In genomic region chr7:91085175-91085574, GRCh38 we compare ENCODE assay signal across 15 cellular contexts.
DNase-seq lines count a peak whose midpoint lies in the region; ATAC-seq and TF ChIP-seq lines count a peak whose summit lies in the region.
"Had no signal": no experiment of that assay in that cellular context is flagged by ENCODE, and none has a peak within 500 bp of the region (broad histone marks: within the 10 kb centered on the region; RNA-seq: fewer than 3 reads in every experiment).

No MANE protein-coding gene starts in this region.

- H4K8ac ChIP-seq in IMR-90 (ENCODE audit: low read depth in 2 of 2, low read length in 2 of 2), result no peak overlapping the region

- no peak for TF ChIP-seq POLR2A in IMR-90 (IDR thresholded peaks at IDR 0.05; ENCODE audit: low read depth, low read length)
- no peak for TF ChIP-seq POLR2A in gastrocnemius medialis (IDR thresholded peaks at IDR 0.05)

- no peaks in the 10 kb centered on the region for H4K20me1 ChIP-seq in IMR-90 (ENCODE audit: insufficient read depth, low read length)

- dilution Hi-C loops in IMR-90 (cut with HindIII; ENCODE audit: low sequenced_read_pairs, unreplicated experiment), result no loop called here

- intact Hi-C loops in CD4-positive, alpha-beta T cell (cut with DNase I, micrococcal nuclease), result loop anchor here (2.0 to 10.0 kb wide), 5 partner anchors 180 to 1360 kb away; partner anchors contain the start of genes FZD1 (in 2 of the 2), GATAD1 (in 1 of the 2) and MTERF1 (in 1 of the 2)
- intact Hi-C loops in IMR-90 (cut with micrococcal nuclease) (loop anchor here (5.0 to 10.0 kb wide), 5 partner anchors 300 to 1362 kb away; partner anchors contain the start of genes AKAP9 and GATAD1), gastrocnemius medialis (cut with DNase I; ENCODE audit: low total_unique reads) (loop anchor here (10.0 kb wide), 2 partner anchors 550 to 790 kb away; no protein-coding TSS in a partner anchor)
- intact Hi-C loops in naive thymus-derived CD4-positive, alpha-beta T cell (cut with micrococcal nuclease), result loop anchor here (2.0 to 10.0 kb wide), 8 partner anchors 180 to 1442 kb away; partner anchors contain the start of genes FZD1 (in 2 of the 2), GATAD1 (in 2 of the 2), AKAP9 (in 1 of the 2) and ANKIB1 (in 1 of the 2)

- no peak overlapping the region for H2BK15ac ChIP-seq in IMR-90 (ENCODE audit: low read depth, low read length)

- POLR2A ChIA-PET in CD4-positive, alpha-beta T cell (lab: Charles Lee), result no interaction called here
- POLR2A ChIA-PET in IMR-90 (lab: Charles Lee; ENCODE audit: unreplicated experiment), result no interaction called here
- POLR2A ChIA-PET in naive thymus-derived CD4-positive, alpha-beta T cell (lab: Charles Lee), result interaction anchor here (1.0 kb wide), 1 partner anchor 795 kb away, joined by 4 read pairs; the partner anchor contains the start of gene MTERF1

- no peak for TF ChIP-seq RAD21 in IMR-90 (IDR thresholded peaks at IDR 0.05; ENCODE audit: low read length)

- no peak overlapping the region for H2BK5ac ChIP-seq in IMR-90 (ENCODE audit: low read depth, low read length, poor library complexity, severe bottlenecking)

- H2AK9ac ChIP-seq in IMR-90 (replicated peaks; ENCODE audit: low read depth, low read length, poor library complexity), result no peak overlapping the region

- no peaks in the 10 kb centered on the region for H3K9me3 Mint-ChIP-seq in activated naive CD4-positive, alpha-beta T cell treated with anti-CD3 and anti-CD28 coated beads, Interleukin-2, amount 50 U/mL, for 24 hours
- no peaks in the 10 kb centered on the region for H3K9me3 Mint-ChIP-seq in CD4-positive, alpha-beta T cell
- no peaks in the 10 kb centered on the region for H3K9me3 Mint-ChIP-seq in naive thymus-derived CD4-positive, alpha-beta T cell
- H3K9me3 Mint-ChIP-seq: H9 had no signal

- in situ Hi-C loops in IMR-90 (cut with MboI; ENCODE audit: low sequenced_read_pairs), result loop anchor here (5.0 to 25.0 kb wide), 4 partner anchors 182 to 790 kb away; no protein-coding TSS in a partner anchor
- in situ Hi-C loops in gastrocnemius medialis (cut with MboI; ENCODE audit: low sequenced_read_pairs in 4 of 4), result loop anchor here in 2 of 4 donors (10.0 to 25.0 kb wide), 2 partner anchors 527 to 700 kb away; no protein-coding TSS in a partner anchor

- no peak overlapping the region for H4K5ac ChIP-seq in IMR-90 (ENCODE audit: low read depth, low read length)

- H3K9ac ChIP-seq in IMR-90 (ENCODE audit: low read depth, low read length), result no peak overlapping the region

- CTCF ChIA-PET in CD4-positive, alpha-beta T cell (lab: Charles Lee), result interaction anchor here (0.7 kb wide), 1 partner anchor 9 kb away, joined by 7 read pairs; no protein-coding TSS in a partner anchor
- CTCF ChIA-PET in IMR-90 (lab: Yijun Ruan, JAX), result no interaction called here
- CTCF ChIA-PET in naive thymus-derived CD4-positive, alpha-beta T cell (lab: Charles Lee), result interaction anchor here (0.8 kb wide), 1 partner anchor 795 kb away, joined by 3 read pairs; no protein-coding TSS in a partner anchor

- H3K27ac Mint-ChIP-seq in activated naive CD4-positive, alpha-beta T cell treated with anti-CD3 and anti-CD28 coated beads, Interleukin-2, amount 50 U/mL, for 24 hours, result peak overlapping the region; percentile 18
- H3K27ac Mint-ChIP-seq in CD4-positive, alpha-beta T cell, result peak overlapping the region; percentile 74
- peak overlapping the region in 8 of 9 donors; percentile 71 to 96 (median 90) for H3K27ac Mint-ChIP-seq in naive thymus-derived CD4-positive, alpha-beta T cell

- no peak for DNase-seq in activated naive CD4-positive, alpha-beta T cell (lab: John Stamatoyannopoulos, UW)
- peak in 5 of 10 experiments; percentile 1 to 41 (median 12) for DNase-seq in CD4-positive, alpha-beta T cell
- DNase-seq in IMR-90, result no peak
- DNase-seq in naive thymus-derived CD4-positive, alpha-beta T cell, result peak in 7 of 9 donors; percentile 53 to 77 (median 69)
- DNase-seq in gastrocnemius medialis, result no peak
- no peak for DNase-seq in NCI-H2081 treated with DMSO at 0.1 percent for 48 hours (lab: John Stamatoyannopoulos, UW)
- DNase-seq: H9; Kasumi-1; NCI-H1105 treated with DMSO at 0.1 percent for 48 hours; NCI-H1694 treated with DMSO at 0.1 percent for 48 hours; NCI-H526 treated with DMSO at 0.1 percent for 48 hours; NK-92 treated with Interleukin-12 subunit alpha and Interleukin-12 subunit beta, amount 100 ng/mL, for 24 hours; SHP77 had no signal

- WGBS in IMR-90 (ENCODE audit: extremely low coverage in 2 of 2, insufficient read length in 1 of 2), 2 experiments, result no CpG with 5 or more reads among the region's 4 CpGs

- no peak overlapping the region for H3K4me2 ChIP-seq in IMR-90 (ENCODE audit: low read depth, low read length)

- no peak overlapping the region for H3K18ac ChIP-seq in IMR-90 (ENCODE audit: low read depth, low read length)

- H3K27me3 ChIP-seq in CD4-positive, alpha-beta T cell (ENCODE audit: control insufficient read depth, insufficient read depth, low read length), result no peaks in the 10 kb centered on the region
- H3K27me3 ChIP-seq in IMR-90 (ENCODE audit: control insufficient read depth, insufficient read depth, low read length), result no peaks in the 10 kb centered on the region
- no peaks in the 10 kb centered on the region for H3K27me3 ChIP-seq in naive thymus-derived CD4-positive, alpha-beta T cell (ENCODE audit: control insufficient read depth in 2 of 2, insufficient read depth in 2 of 2, low read length in 2 of 2)
- no peaks in the 10 kb centered on the region for H3K27me3 ChIP-seq in gastrocnemius medialis

- H3K56ac ChIP-seq in IMR-90 (ENCODE audit: extremely low read depth, insufficient read depth, low read length), result no peak overlapping the region

- H3K36me3 Mint-ChIP-seq in activated naive CD4-positive, alpha-beta T cell treated with anti-CD3 and anti-CD28 coated beads, Interleukin-2, amount 50 U/mL, for 24 hours, result no peaks in the 10 kb centered on the region
- H3K36me3 Mint-ChIP-seq in CD4-positive, alpha-beta T cell (ENCODE audit: low read depth), result no peaks in the 10 kb centered on the region
- no peaks in the 10 kb centered on the region for H3K36me3 Mint-ChIP-seq in naive thymus-derived CD4-positive, alpha-beta T cell

- H3K14ac ChIP-seq in IMR-90 (replicated peaks; ENCODE audit: low read depth, low read length), result no peak overlapping the region

- no peak overlapping the region for H3K23ac ChIP-seq in IMR-90 (ENCODE audit: low read depth, low read length)

- peaks cover 9% of the 10 kb centered on the region; the same call in 1 of the 2 replicates for H3K9me1 ChIP-seq in IMR-90 (ENCODE audit: insufficient read depth, low read length)

- H3K36me3 ChIP-seq in IMR-90 (ENCODE audit: control insufficient read depth, insufficient read depth, low read length) (0 out of 2 replicates have a peak, but pooled peaks cover 1% of the 10 kb centered on the region), gastrocnemius medialis (no peaks in the 10 kb centered on the region)
- H3K36me3 ChIP-seq in naive thymus-derived CD4-positive, alpha-beta T cell (ENCODE audit: control insufficient read depth in 2 of 3, insufficient read depth in 3 of 3, low read length in 3 of 3), result no peaks in the 10 kb centered on the region

- H3K4me3 Mint-ChIP-seq in activated naive CD4-positive, alpha-beta T cell treated with anti-CD3 and anti-CD28 coated beads, Interleukin-2, amount 50 U/mL, for 24 hours, result no peak overlapping the region
- peak overlapping the region; percentile 71 for H3K4me3 Mint-ChIP-seq in CD4-positive, alpha-beta T cell
- H3K4me3 Mint-ChIP-seq in naive thymus-derived CD4-positive, alpha-beta T cell, result peak overlapping the region; percentile 44 to 83 (median 74)
- H3K4me3 Mint-ChIP-seq: H9 had no signal

- no peak overlapping the region for H3K4ac ChIP-seq in IMR-90 (ENCODE audit: low read depth, low read length)

- no peak overlapping the region for H2AK5ac ChIP-seq in IMR-90 (ENCODE audit: low read depth, low read length)

- H3K79me1 ChIP-seq in IMR-90 (ENCODE audit: low read depth in 1 of 2, low read length in 2 of 2), result no peaks in the 10 kb centered on the region; a peak in 1 of 4 replicates

- H4K91ac ChIP-seq in IMR-90 (ENCODE audit: insufficient read depth, low read depth, low read length), result no peak overlapping the region

- H3K27me3 Mint-ChIP-seq in activated naive CD4-positive, alpha-beta T cell treated with anti-CD3 and anti-CD28 coated beads, Interleukin-2, amount 50 U/mL, for 24 hours, result no peaks in the 10 kb centered on the region
- H3K27me3 Mint-ChIP-seq in CD4-positive, alpha-beta T cell, result no peaks in the 10 kb centered on the region
- H3K27me3 Mint-ChIP-seq in naive thymus-derived CD4-positive, alpha-beta T cell, result peaks cover 0 to 9% (median 0%) of the 10 kb centered on the region in 5 donors

- no peak overlapping the region for H3K4me3 ChIP-seq in IMR-90 (ENCODE audit: insufficient read depth, low read depth, low read length)
- peak overlapping the region; percentile 10 for H3K4me3 ChIP-seq in naive thymus-derived CD4-positive, alpha-beta T cell (ENCODE audit: low read length)
- H3K4me3 ChIP-seq in gastrocnemius medialis, result no peak overlapping the region

- peak; percentile 90 for ATAC-seq in CD4-positive, alpha-beta T cell (ENCODE audit: poor library complexity)
- ATAC-seq in IMR-90 (ENCODE audit: low read depth) (no peak), gastrocnemius medialis (no peak), HG03280 (IDR thresholded peaks at IDR 0.05; ENCODE audit: unreplicated experiment) (no peak)
- ATAC-seq in naive thymus-derived CD4-positive, alpha-beta T cell, result peak; percentile 82

- peak overlapping the region; percentile 66 for H3K27ac ChIP-seq in CD4-positive, alpha-beta T cell (ENCODE audit: low read depth, low read length)
- H3K27ac ChIP-seq in IMR-90 (ENCODE audit: insufficient read depth, low read length), result no peak overlapping the region
- peak overlapping the region; percentile 63 for H3K27ac ChIP-seq in naive thymus-derived CD4-positive, alpha-beta T cell (ENCODE audit: low read depth, low read length)
- H3K27ac ChIP-seq in gastrocnemius medialis, result no peak overlapping the region

- TF ChIP-seq CTCF in CD4-positive, alpha-beta T cell (IDR thresholded peaks at IDR 0.05), result no peak
- TF ChIP-seq CTCF in IMR-90 (conservative IDR thresholded peaks at IDR 0.05; ENCODE audit: low read depth, low read length), result no peak
- no peak for TF ChIP-seq CTCF in gastrocnemius medialis (IDR thresholded peaks at IDR 0.05 in 4 of 5, conservative IDR thresholded peaks at IDR 0.05 in 1 of 5)

- BruUV-seq in IMR-90 (replicated peaks; lab: Mats Ljungman, UMichigan), result no TSS peak

- peaks cover 42% of the 10 kb centered on the region for H3K4me1 Mint-ChIP-seq in activated naive CD4-positive, alpha-beta T cell treated with anti-CD3 and anti-CD28 coated beads, Interleukin-2, amount 50 U/mL, for 24 hours
- H3K4me1 Mint-ChIP-seq in CD4-positive, alpha-beta T cell (ENCODE audit: low read depth), result peaks cover 36% of the 10 kb centered on the region
- peaks cover 18 to 53% (median 39%) of the 10 kb centered on the region in 7 donors for H3K4me1 Mint-ChIP-seq in naive thymus-derived CD4-positive, alpha-beta T cell

- no peak overlapping the region for H2BK120ac ChIP-seq in IMR-90 (ENCODE audit: low read depth, low read length)

- no peak overlapping the region for H2AFZ ChIP-seq in IMR-90 (replicated peaks; ENCODE audit: low read length, poor library complexity)

- H3K4me1 ChIP-seq in IMR-90 (ENCODE audit: control insufficient read depth, insufficient read depth, low read length) (0 out of 2 replicates have a peak, but pooled peaks cover 2% of the 10 kb centered on the region), gastrocnemius medialis (peaks cover 0 to 9% of the 10 kb centered on the region in 2 donors)
- H3K4me1 ChIP-seq in naive thymus-derived CD4-positive, alpha-beta T cell (ENCODE audit: control insufficient read depth in 2 of 2, insufficient read depth in 2 of 2, low read length in 2 of 2), result peaks cover 0 to 27% of the 10 kb centered on the region in 2 donors

- H2BK20ac ChIP-seq in IMR-90 (ENCODE audit: low read depth, low read length), result peak overlapping the region; percentile 17; the same call in 1 of the 2 replicates

- no peaks in the 10 kb centered on the region for H3K9me3 ChIP-seq in CD4-positive, alpha-beta T cell (ENCODE audit: control insufficient read depth, low read length)
- H3K9me3 ChIP-seq in IMR-90 (ENCODE audit: control insufficient read depth, insufficient read depth, low read length) (no peaks in the 10 kb centered on the region), gastrocnemius medialis (no peaks in the 10 kb centered on the region)
- no peaks in the 10 kb centered on the region for H3K9me3 ChIP-seq in naive thymus-derived CD4-positive, alpha-beta T cell (ENCODE audit: control insufficient read depth in 2 of 3, low read length in 3 of 3)

Comparison
In these comparisons a context has a peak if more than half of its experiments do, and no peak if none do; other contexts are left out.
1. H3K27ac Mint-ChIP-seq: peak in every context shown above with its lines; median percentile 90 in naive thymus-derived CD4-positive, alpha-beta T cell; 74 in CD4-positive, alpha-beta T cell; 18 in activated naive CD4-positive, alpha-beta T cell treated with anti-CD3 and anti-CD28 coated beads, Interleukin-2, amount 50 U/mL, for 24 hours.
2. DNase-seq: peak in naive thymus-derived CD4-positive, alpha-beta T cell (7 of 9); none in activated naive CD4-positive, alpha-beta T cell (0 of 4), IMR-90 (single experiment), gastrocnemius medialis (0 of 2) and NCI-H2081 treated with DMSO at 0.1 percent for 48 hours (single experiment).
3. ATAC-seq: peak in CD4-positive, alpha-beta T cell (single experiment) and naive thymus-derived CD4-positive, alpha-beta T cell (single experiment); none in IMR-90 (single experiment), gastrocnemius medialis (0 of 2) and HG03280 (single experiment).
4. H3K27ac ChIP-seq: peak in CD4-positive, alpha-beta T cell (single experiment) and naive thymus-derived CD4-positive, alpha-beta T cell (single experiment); none in IMR-90 (single experiment) and gastrocnemius medialis (0 of 4).